In the genomic region with DNA sequence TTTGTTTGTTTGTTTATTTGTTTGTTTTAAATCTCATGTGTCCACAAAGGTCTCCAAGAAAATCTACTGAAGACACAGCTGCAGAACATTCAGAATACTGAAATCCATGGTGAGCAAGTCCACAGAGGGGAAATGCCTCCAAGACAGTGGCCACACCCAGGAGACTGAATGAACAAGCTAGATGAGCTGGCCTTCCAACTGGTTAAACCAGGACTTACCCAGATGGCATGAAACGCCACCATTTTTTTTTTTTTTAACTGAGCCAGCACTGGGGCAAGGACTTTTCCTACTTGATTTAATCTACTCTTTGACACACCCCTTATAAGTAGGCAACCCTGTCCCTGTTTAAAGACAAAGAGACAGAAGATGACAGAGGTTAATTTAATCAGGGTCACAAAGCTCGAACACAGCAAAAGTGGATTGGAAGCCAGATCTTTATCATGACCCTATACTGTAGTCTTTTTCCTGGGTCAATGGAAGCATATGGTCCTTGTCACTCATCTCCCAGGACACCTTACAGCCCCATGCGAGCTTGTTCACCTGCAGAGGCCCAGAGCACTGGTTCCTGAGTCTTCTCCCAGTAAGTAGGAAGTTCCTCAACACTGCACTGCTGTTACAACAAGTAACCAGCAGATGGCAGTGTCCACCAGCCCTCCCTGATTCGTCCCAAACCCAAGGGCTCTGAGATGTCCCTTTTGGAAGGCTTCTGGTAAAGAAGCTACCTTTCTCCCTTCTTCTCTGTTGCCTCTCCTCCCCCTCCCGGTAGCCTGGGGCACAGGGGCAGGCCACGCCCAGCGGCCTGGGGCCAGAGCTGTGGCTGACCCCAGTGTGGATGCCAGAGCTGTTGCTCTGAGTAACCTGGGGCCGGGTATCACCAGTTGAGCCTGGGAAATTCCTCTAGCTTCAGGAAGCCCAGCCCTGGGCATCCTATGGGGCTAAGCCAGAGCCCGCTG, we compare ENCODE assay signal across 9 cellular contexts. TPM values are rescaled to one million over a fixed set of nuclear protein-coding genes. Genes with fewer than 3 reads are reported as not detected.
DNase-seq lines count a peak whose midpoint lies in the region; ATAC-seq, FAIRE-seq and TF ChIP-seq lines count a peak whose summit lies in the region.
"Had no signal": no experiment of that assay in that cellular context is flagged by ENCODE, and none has a peak within 500 bp of the region (broad histone marks: within the 10 kb centered on the region; RNA-seq: fewer than 3 reads in every experiment).

No MANE protein-coding gene starts in this region.

- H3K9ac ChIP-seq in H1 (replicated peaks in 1 of 4; ENCODE audit: extremely low read depth in 1 of 4, low read depth in 3 of 4, low read length in 3 of 4) (no peak overlapping the region), mesenchymal stem cell (ENCODE audit: low read length) (peak overlapping the region; percentile 80)

- H3K4ac ChIP-seq in H1 (replicated peaks; ENCODE audit: insufficient read length, low read depth, low read length) (no peak overlapping the region), mesenchymal stem cell (ENCODE audit: low read depth in 1 of 2, low read length in 2 of 2) (no peak overlapping the region)

- FAIRE-seq in H1 (lab: Jason Lieb, UNC) = peak; percentile 96

- H3K23me2 ChIP-seq in H1 (ENCODE audit: low read depth, low read length) = peaks cover 8% of the 10 kb centered on the region; the same call in 1 of the 2 replicates

- no peak overlapping the region for H2BK120ac ChIP-seq in H1 (replicated peaks; ENCODE audit: low read depth, low read length)
- no peak overlapping the region for H2BK120ac ChIP-seq in mesenchymal stem cell (ENCODE audit: low read depth, low read length)

- H3K9me3 ChIP-seq in H1 (ENCODE audit: insufficient read depth in 2 of 2, low read depth in 1 of 2, low read length in 1 of 2) = no peaks in the 10 kb centered on the region
- H3K9me3 ChIP-seq in mesenchymal stem cell (ENCODE audit: control insufficient read depth, low read length) = no peaks in the 10 kb centered on the region
- H3K9me3 ChIP-seq: SJSA1 had no signal

- H2AK5ac ChIP-seq in H1 (ENCODE audit: low read depth, low read length) = no peak overlapping the region
- H2AK5ac ChIP-seq in mesenchymal stem cell (ENCODE audit: low read length, severe bottlenecking) = peak overlapping the region; percentile 10

- 37% methylated on average over 9 of the region's 9 CpGs; no CpG with 5 or more reads in 1 of the 2 experiments for WGBS in H1 (ENCODE audit: extremely low coverage in 1 of 2, insufficient coverage in 1 of 2, insufficient read length in 1 of 2, insufficient replicate concordance in 2 of 2, low coverage in 1 of 2, low lambda C conversion rate in 2 of 2, missing lambda C conversion rate in 1 of 2), 2 experiments
- WGBS in mesenchymal stem cell = 30% methylated on average over 9 of the region's 9 CpGs

- DNase-seq in BJ (ENCODE audit: low read depth) (no peak), NCI-H524 treated with DMSO at 0.1 percent for 48 hours (lab: John Stamatoyannopoulos, UW) (peak; percentile 14), H1 (ENCODE audit: low read depth in 1 of 2, low spot score in 2 of 2) (peak; percentile 69 to 84), mesenchymal stem cell (peak; percentile 78)
- peak; percentile 74 for DNase-seq in activated CD4-positive, alpha-beta memory T cell treated with anti-CD3 and anti-CD28 coated beads, Interleukin-2, amount 10 ng/mL, durations not matched to agents 7 days and 5 days
- peak; percentile 36 to 46 for DNase-seq in stimulated activated CD8-positive, alpha-beta memory T cell treated with anti-CD3 and anti-CD28 coated beads, Interleukin-7, amount 100 ng/mL, for 1 hour (ENCODE audit: low read depth in 2 of 2)

- CTCF ChIA-PET in BJ (lab: Yijun Ruan, JAX) = interaction anchor here (0.6 to 11.3 kb wide), 56 partner anchors 9 to 901 kb away, joined by 3 to 221 read pairs (median 4); a partner anchor contains a TSS
- CTCF ChIA-PET in activated CD4-positive, alpha-beta memory T cell treated with anti-CD3 and anti-CD28 coated beads, Interleukin-2, amount 10 ng/mL, durations not matched to agents 7 days and 5 days (lab: Charles Lee) = interaction anchor here (0.6 to 5.6 kb wide), 46 partner anchors 9 to 654 kb away, joined by 3 to 124 read pairs (median 5); a partner anchor contains a TSS
- CTCF ChIA-PET in H1 (lab: Charles Lee; ENCODE audit: partially characterized antibody) = interaction anchor here (0.5 to 8.9 kb wide), 100 partner anchors 8 to 1953 kb away, joined by 3 to 266 read pairs (median 4); a partner anchor contains a TSS

- TF ChIP-seq CTCF in BJ (IDR thresholded peaks at IDR 0.05; ENCODE audit: insufficient read depth, low read depth, low read length) = peak; percentile 96
- peak in 2 of 3 experiments; percentile 92 to 97; a peak in 3 of 4 replicates for TF ChIP-seq CTCF in H1 (IDR thresholded peaks at IDR 0.05; ENCODE audit: control extremely low read depth in 1 of 3, insufficient read depth in 1 of 3, low read depth in 1 of 3, low read length in 3 of 3)

- H3K27me3 Mint-ChIP-seq in activated CD4-positive, alpha-beta memory T cell treated with anti-CD3 and anti-CD28 coated beads, Interleukin-2, amount 10 ng/mL, durations not matched to agents 7 days and 5 days = peaks cover 77% of the 10 kb centered on the region

- peaks cover 37% of the 10 kb centered on the region for H3K27me3 ChIP-seq in BJ (ENCODE audit: control insufficient read depth, insufficient read depth, low read length)
- peaks cover 38 to 49% (median 48%) of the 10 kb centered on the region in 4 experiments for H3K27me3 ChIP-seq in H1 (replicated peaks in 1 of 4; ENCODE audit: control insufficient read depth in 3 of 4, extremely low read depth in 1 of 4, insufficient read depth in 3 of 4, low read length in 3 of 4)
- peaks cover 51 to 78% of the 10 kb centered on the region in 2 experiments for H3K27me3 ChIP-seq in mesenchymal stem cell (ENCODE audit: control insufficient read depth in 1 of 2, insufficient read depth in 1 of 2, low read length in 2 of 2)

- no peak overlapping the region for H2BK20ac ChIP-seq in H1 (ENCODE audit: low read length)

- no peak overlapping the region for H4K5ac ChIP-seq in H1 (ENCODE audit: insufficient read length, low read depth, low read length)

- H4K8ac ChIP-seq in H1 (ENCODE audit: extremely low read depth, insufficient read depth, low read length) = no peak overlapping the region
- no peak overlapping the region for H4K8ac ChIP-seq in mesenchymal stem cell (ENCODE audit: low read length)

- TF ChIP-seq RAD21 in H1 (IDR thresholded peaks at IDR 0.05 in 1 of 2, conservative IDR thresholded peaks at IDR 0.05 in 1 of 2; ENCODE audit: low read depth in 2 of 2, low read length in 2 of 2) = peak; percentile 96 to 97

- H3K9me3 Mint-ChIP-seq in activated CD4-positive, alpha-beta memory T cell treated with anti-CD3 and anti-CD28 coated beads, Interleukin-2, amount 10 ng/mL, durations not matched to agents 7 days and 5 days = no peaks in the 10 kb centered on the region

- H3K4me1 ChIP-seq in H1 (replicated peaks in 1 of 4; ENCODE audit: control insufficient read depth in 3 of 4, insufficient read depth in 4 of 4, low read length in 3 of 4) = peaks cover 3 to 15% (median 8%) of the 10 kb centered on the region in 4 experiments
- peaks cover 27% of the 10 kb centered on the region for H3K4me1 ChIP-seq in mesenchymal stem cell (ENCODE audit: control insufficient read depth, insufficient read depth, low read depth, low read length)

- no peak overlapping the region for H3K27ac ChIP-seq in H1 (ENCODE audit: low read depth, low read length)
- no peak overlapping the region for H3K27ac ChIP-seq in mesenchymal stem cell (ENCODE audit: low read length, poor library complexity, severe bottlenecking)
- H3K27ac ChIP-seq: SJSA1 had no signal

- no peaks in the 10 kb centered on the region for H3K79me2 ChIP-seq in H1 (ENCODE audit: control insufficient read depth in 1 of 2, insufficient read depth in 2 of 2, low read length in 2 of 2)

- no peaks in the 10 kb centered on the region for H3K36me3 Mint-ChIP-seq in activated CD4-positive, alpha-beta memory T cell treated with anti-CD3 and anti-CD28 coated beads, Interleukin-2, amount 10 ng/mL, durations not matched to agents 7 days and 5 days (ENCODE audit: low read depth)

- H2BK15ac ChIP-seq in H1 (ENCODE audit: low read length) (no peak overlapping the region), mesenchymal stem cell (ENCODE audit: low read depth, poor library complexity, severe bottlenecking) (no peak overlapping the region)

- H3K36me3 ChIP-seq in BJ (ENCODE audit: control insufficient read depth, insufficient read depth, low read length) = no peaks in the 10 kb centered on the region
- no peaks in the 10 kb centered on the region; a peak in 1 of 8 replicates for H3K36me3 ChIP-seq in H1 (ENCODE audit: control insufficient read depth in 2 of 4, insufficient read depth in 4 of 4, low read length in 3 of 4)
- H3K36me3 ChIP-seq in mesenchymal stem cell (ENCODE audit: control insufficient read depth in 1 of 2, insufficient read depth in 2 of 2, low read depth in 1 of 2, low read length in 2 of 2) = no peaks in the 10 kb centered on the region
- H3K36me3 ChIP-seq: SJSA1 had no signal

- no peak overlapping the region for H4K91ac ChIP-seq in H1 (replicated peaks; ENCODE audit: insufficient read length, low read length)
- no peak overlapping the region for H4K91ac ChIP-seq in mesenchymal stem cell (ENCODE audit: low read length)

- ATAC-seq in GM18870 (IDR thresholded peaks at IDR 0.05; ENCODE audit: unreplicated experiment) (peak; percentile 82), HG03175 (IDR thresholded peaks at IDR 0.05; ENCODE audit: unreplicated experiment) (peak; percentile 58)

- H3K4me3 ChIP-seq in BJ (ENCODE audit: low read depth, low read length) = no peak overlapping the region
- H3K4me3 ChIP-seq in H1 (ENCODE audit: extremely low read depth in 1 of 4, insufficient read depth in 2 of 4, low read depth in 3 of 4, low read length in 4 of 4) = no peak overlapping the region
- no peak overlapping the region for H3K4me3 ChIP-seq in mesenchymal stem cell (ENCODE audit: insufficient read depth in 1 of 2, low read depth in 1 of 2, low read length in 2 of 2)
- H3K4me3 ChIP-seq: SJSA1 had no signal

- peaks cover 9% of the 10 kb centered on the region for H3K4me1 Mint-ChIP-seq in activated CD4-positive, alpha-beta memory T cell treated with anti-CD3 and anti-CD28 coated beads, Interleukin-2, amount 10 ng/mL, durations not matched to agents 7 days and 5 days

- H3K4me2 ChIP-seq in H1 (ENCODE audit: insufficient read depth in 1 of 2, low read depth in 2 of 2, low read length in 2 of 2) (no peak overlapping the region), mesenchymal stem cell (ENCODE audit: low read length, poor library complexity, severe bottlenecking) (no peak overlapping the region)

- H3K27ac Mint-ChIP-seq in activated CD4-positive, alpha-beta memory T cell treated with anti-CD3 and anti-CD28 coated beads, Interleukin-2, amount 10 ng/mL, durations not matched to agents 7 days and 5 days = no peak overlapping the region

- H3K23ac ChIP-seq in H1 (ENCODE audit: insufficient read length) (no peak overlapping the region), mesenchymal stem cell (ENCODE audit: low read length in 2 of 2) (no peak overlapping the region)

- no peak for TF ChIP-seq POLR2A in H1 (IDR thresholded peaks at IDR 0.05; ENCODE audit: control extremely low read depth in 1 of 2, low read depth in 2 of 2, low read length in 2 of 2)

- POLR2A ChIA-PET in BJ (lab: Charles Lee) = no interaction called here
- POLR2A ChIA-PET in activated CD4-positive, alpha-beta memory T cell treated with anti-CD3 and anti-CD28 coated beads, Interleukin-2, amount 10 ng/mL, durations not matched to agents 7 days and 5 days (lab: Charles Lee) = interaction anchor here (2.9 kb wide), 1 partner anchor 10 kb away, joined by 16 read pairs; a partner anchor contains a TSS
- POLR2A ChIA-PET in H1 (lab: Charles Lee; ENCODE audit: partially characterized antibody) = interaction anchor here (0.7 to 1.7 kb wide), 3 partner anchors 10 to 162 kb away, joined by 3 to 12 read pairs (median 3); a partner anchor contains a TSS

- H3K79me1 ChIP-seq in H1 (ENCODE audit: low read depth, low read length) = no peaks in the 10 kb centered on the region
- no peaks in the 10 kb centered on the region for H3K79me1 ChIP-seq in mesenchymal stem cell (replicated peaks; ENCODE audit: low read length, poor library complexity, severe bottlenecking)

- no peak overlapping the region for H2BK12ac ChIP-seq in H1 (ENCODE audit: low read depth, low read length)
- H2BK12ac ChIP-seq in mesenchymal stem cell (ENCODE audit: low read length in 2 of 2) = no peak overlapping the region

- H4K20me1 ChIP-seq in H1 (replicated peaks in 1 of 2; ENCODE audit: control insufficient read depth in 1 of 2, insufficient read depth in 2 of 2, low read length in 2 of 2) = peaks cover 2 to 11% of the 10 kb centered on the region in 2 experiments

- H3K4me3 Mint-ChIP-seq in activated CD4-positive, alpha-beta memory T cell treated with anti-CD3 and anti-CD28 coated beads, Interleukin-2, amount 10 ng/mL, durations not matched to agents 7 days and 5 days = no peak overlapping the region

- H2BK5ac ChIP-seq in H1 (ENCODE audit: low read depth, low read length) (no peak overlapping the region), mesenchymal stem cell (ENCODE audit: low read depth, low read length, poor library complexity, severe bottlenecking) (no peak overlapping the region)

- no peak overlapping the region for H3K14ac ChIP-seq in H1 (ENCODE audit: insufficient read length)
- no peak overlapping the region for H3K14ac ChIP-seq in mesenchymal stem cell (ENCODE audit: low read length in 2 of 2)

- H3K18ac ChIP-seq in H1 (ENCODE audit: extremely low read depth, low read length) (no peak overlapping the region), mesenchymal stem cell (ENCODE audit: low read depth in 1 of 2, low read length in 2 of 2) (no peak overlapping the region)

- no peak overlapping the region for H2AFZ ChIP-seq in H1 (ENCODE audit: low read length)
- no peak overlapping the region for H2AFZ ChIP-seq in mesenchymal stem cell (ENCODE audit: low read depth, low read length)

- H3K56ac ChIP-seq in H1 (replicated peaks; ENCODE audit: insufficient read length, low read depth, low read length) = no peak overlapping the region

- TF ChIP-seq EP300 in H1 (IDR thresholded peaks at IDR 0.05; ENCODE audit: borderline replicate concordance in 1 of 2, low read depth in 2 of 2, low read length in 2 of 2) = no peak

RNA-seq across cellular contexts. Expression of a gene that starts 5.6 kb away (rescaled TPM):
- 0.28 and 0.32 TPM in 2 replicates for polyA plus RNA-seq in BJ (2011; rRNA removed)
- polyA minus RNA-seq in BJ (2011; rRNA and poly(A)+ RNA removed) = 0.43 and 1.0 TPM in 2 replicates
- not detected for total RNA-seq in activated CD4-positive, alpha-beta memory T cell treated with anti-CD3 and anti-CD28 coated beads, Interleukin-2, amount 10 ng/mL, durations not matched to agents 7 days and 5 days
- total RNA-seq in H1 (2021; fragmentation: NEBNext Ultra II Directional; extraction: Animal tissue kit (Norgen Biotek cat#: 25700)) = 0.04 and 0.06 TPM in 2 replicates
- polyA plus RNA-seq in H1 (2011; rRNA removed) = 0.06 and 0.13 TPM in 2 replicates
- 0.16 TPM for polyA plus RNA-seq in H1 (2011; cell fraction: cytosol; rRNA removed)
- 0.34 TPM for polyA plus RNA-seq in H1 (2011; cell fraction: nucleus; rRNA removed)
- 0.20 to 0.34 TPM (median 0.27 TPM) in 4 replicates for polyA plus RNA-seq in H1 (2012, experiment 1 of 2)
- 0.07 TPM for polyA plus RNA-seq in H1 (2012, experiment 2 of 2)
- polyA plus RNA-seq in H1 (2013, experiment 1 of 2) = 0.04 TPM
- polyA plus RNA-seq in H1 (2013, experiment 2 of 2) = 0.04 TPM
- polyA minus RNA-seq in H1 (2011; rRNA and poly(A)+ RNA removed) = 0.09 and 0.22 TPM in 2 replicates
- polyA minus RNA-seq in H1 (2011; cell fraction: cytosol; rRNA and poly(A)+ RNA removed) = 0.29 TPM
- 0.30 TPM for polyA minus RNA-seq in H1 (2011; cell fraction: nucleus; rRNA and poly(A)+ RNA removed)
- polyA plus RNA-seq in mesenchymal stem cell (2013, experiment 1 of 2) = 0.23 TPM
- 0.25 TPM for polyA plus RNA-seq in mesenchymal stem cell (2013, experiment 2 of 2)

RNA-seq across cellular contexts. Expression of a gene that starts 10.4 kb away (rescaled TPM):
- 8.3 and 13.6 TPM in 2 replicates for polyA plus RNA-seq in BJ (2011; rRNA removed)
- polyA minus RNA-seq in BJ (2011; rRNA and poly(A)+ RNA removed) = 10.2 and 10.4 TPM in 2 replicates
- 10 to 100 TPM; 17.2 to 19.4 TPM for total RNA-seq in activated CD4-positive, alpha-beta memory T cell treated with anti-CD3 and anti-CD28 coated beads, Interleukin-2, amount 10 ng/mL, durations not matched to agents 7 days and 5 days
- total RNA-seq in H1 (2021; fragmentation: NEBNext Ultra II Directional; extraction: Animal tissue kit (Norgen Biotek cat#: 25700)) = 11.1 and 11.2 TPM in 2 replicates
- polyA plus RNA-seq in H1 (2011; rRNA removed) = 11.3 and 16.1 TPM in 2 replicates
- 11.0 TPM for polyA plus RNA-seq in H1 (2011; cell fraction: cytosol; rRNA removed)
- 19.6 TPM for polyA plus RNA-seq in H1 (2011; cell fraction: nucleus; rRNA removed)
- 9.2 to 14.1 TPM (median 13.6 TPM) in 4 replicates for polyA plus RNA-seq in H1 (2012, experiment 1 of 2)
- polyA plus RNA-seq in H1 (2012, experiment 2 of 2) = 16.1 TPM
- 8.8 TPM for polyA plus RNA-seq in H1 (2013, experiment 1 of 2)
- polyA plus RNA-seq in H1 (2013, experiment 2 of 2) = 7.7 TPM
- polyA minus RNA-seq in H1 (2011; rRNA and poly(A)+ RNA removed) = 9.0 and 12.8 TPM in 2 replicates
- polyA minus RNA-seq in H1 (2011; cell fraction: cytosol; rRNA and poly(A)+ RNA removed) = 4.8 TPM
- 22.9 TPM for polyA minus RNA-seq in H1 (2011; cell fraction: nucleus; rRNA and poly(A)+ RNA removed)
- polyA plus RNA-seq in mesenchymal stem cell (2013, experiment 1 of 2) = 42.4 TPM
- 39.8 TPM for polyA plus RNA-seq in mesenchymal stem cell (2013, experiment 2 of 2)
